In genomic region chr1:34980715-34981114, GRCh38 we compare ENCODE assay signal across 16 cellular contexts.
"Had no signal": no experiment of that assay in that cellular context is flagged by ENCODE, and none has a peak within 500 bp of the region (broad histone marks: within the 10 kb centered on the region; RNA-seq: fewer than 3 reads in every experiment).

No MANE protein-coding gene starts in this region.

- H3K36me3 ChIP-seq: adrenal gland, gastrocnemius medialis, pancreas had no signal

- H3K4me3 ChIP-seq: adrenal gland, gastrocnemius medialis, lung, pancreas, stomach, testis, upper lobe of right lung had no signal

- H3K9me3 Mint-ChIP-seq: activated naive CD4-positive, alpha-beta T cell treated with anti-CD3 and anti-CD28 coated beads, Interleukin-2, amount 10 ng/mL, durations not matched to agents 7 days and 5 days; activated T-helper 17 cell treated with anti-CD3 and anti-CD28 coated beads, Interleukin-2, amount 50 U/mL, for 72 hours; mesothelial cell of epicardium had no signal

- FAIRE-seq: islet of Langerhans, pancreas had no signal

- DNase-seq: activated CD4-positive, alpha-beta T cell treated with anti-CD3 and anti-CD28 coated beads, Interleukin-2, amount 50 U/mL, for 1 hour; activated naive CD4-positive, alpha-beta T cell treated with anti-CD3 and anti-CD28 coated beads, Interleukin-2, amount 10 ng/mL, durations not matched to agents 7 days and 5 days; activated T-cell treated with anti-CD3 and anti-CD28 coated beads for 4 hours; adrenal gland; erythroblast; gastrocnemius medialis; pancreas; stomach; testis; upper lobe of right lung had no signal

- H3K4me3 Mint-ChIP-seq: activated naive CD4-positive, alpha-beta T cell treated with anti-CD3 and anti-CD28 coated beads, Interleukin-2, amount 10 ng/mL, durations not matched to agents 7 days and 5 days; activated T-helper 17 cell treated with anti-CD3 and anti-CD28 coated beads, Interleukin-2, amount 50 U/mL, for 72 hours; mesothelial cell of epicardium had no signal

- ATAC-seq: activated CD4-positive, CD25-positive, alpha-beta regulatory T cell treated with anti-CD3 and anti-CD28 coated beads, Interleukin-2, amount 50 U/mL, for 24 hours; activated T-helper 17 cell treated with anti-CD3 and anti-CD28 coated beads, Interleukin-2, amount 50 U/mL, for 72 hours; gastrocnemius medialis; pancreas; sciatic nerve; upper lobe of right lung had no signal

- H3K27ac Mint-ChIP-seq: activated naive CD4-positive, alpha-beta T cell treated with anti-CD3 and anti-CD28 coated beads, Interleukin-2, amount 10 ng/mL, durations not matched to agents 7 days and 5 days; activated T-helper 17 cell treated with anti-CD3 and anti-CD28 coated beads, Interleukin-2, amount 50 U/mL, for 72 hours; mesothelial cell of epicardium had no signal

- H3K9me3 ChIP-seq: adrenal gland, gastrocnemius medialis, pancreas, stomach, testis, upper lobe of right lung had no signal

- H3K27me3 Mint-ChIP-seq: activated naive CD4-positive, alpha-beta T cell treated with anti-CD3 and anti-CD28 coated beads, Interleukin-2, amount 10 ng/mL, durations not matched to agents 7 days and 5 days; activated T-helper 17 cell treated with anti-CD3 and anti-CD28 coated beads, Interleukin-2, amount 50 U/mL, for 72 hours had no signal

- H3K27me3 ChIP-seq: adrenal gland, gastrocnemius medialis, pancreas, stomach, testis, upper lobe of right lung had no signal

- H3K27ac ChIP-seq: adrenal gland, gastrocnemius medialis, pancreas, stomach, testis, upper lobe of right lung had no signal
